In genomic region chr4:166277851-166278250, GRCh38 we compare ENCODE assay signal across 18 cellular contexts.
"Had no signal": no experiment of that assay in that cellular context is flagged by ENCODE, and none has a peak within 500 bp of the region (broad histone marks: within the 10 kb centered on the region; RNA-seq: fewer than 3 reads in every experiment).

No MANE protein-coding gene starts in this region.

- H3K27ac Mint-ChIP-seq: naive thymus-derived CD8-positive, alpha-beta T cell; stimulated activated naive B cell treated with anti-CD40 and anti-IgM and Interleukin-4, amounts not matched to agents 10 μg/mL and 1 μg/mL and 100 μg/mL, for 72 hours had no signal

- H3K27me3 Mint-ChIP-seq: naive thymus-derived CD8-positive, alpha-beta T cell; stimulated activated naive B cell treated with anti-CD40 and anti-IgM and Interleukin-4, amounts not matched to agents 10 μg/mL and 1 μg/mL and 100 μg/mL, for 72 hours; stimulated activated naive CD8-positive, alpha-beta T cell treated with anti-CD3 and anti-CD28 coated beads, Interleukin-15, amount 100 ng/mL, for 72 hours had no signal

- H3K4me3 Mint-ChIP-seq: naive thymus-derived CD8-positive, alpha-beta T cell; stimulated activated naive B cell treated with anti-CD40 and anti-IgM and Interleukin-4, amounts not matched to agents 10 μg/mL and 1 μg/mL and 100 μg/mL, for 72 hours; stimulated activated naive CD8-positive, alpha-beta T cell treated with anti-CD3 and anti-CD28 coated beads, Interleukin-15, amount 100 ng/mL, for 72 hours had no signal

- H3K27me3 ChIP-seq: dorsolateral prefrontal cortex, heart left ventricle, neutrophil, testis, tibial nerve, upper lobe of right lung, vagina had no signal

- H3K9me3 ChIP-seq: heart left ventricle, mucosa of descending colon, neutrophil, testis, tibial nerve, upper lobe of right lung, vagina had no signal

- H3K4me1 Mint-ChIP-seq: naive thymus-derived CD8-positive, alpha-beta T cell; stimulated activated naive B cell treated with anti-CD40 and anti-IgM and Interleukin-4, amounts not matched to agents 10 μg/mL and 1 μg/mL and 100 μg/mL, for 72 hours; stimulated activated naive CD8-positive, alpha-beta T cell treated with anti-CD3 and anti-CD28 coated beads, Interleukin-15, amount 100 ng/mL, for 72 hours had no signal

- H3K4me3 ChIP-seq: dorsolateral prefrontal cortex, heart left ventricle, mucosa of descending colon, skin epidermis, testis, tibial nerve, upper lobe of right lung, vagina had no signal

- H3K27ac ChIP-seq: dorsolateral prefrontal cortex, heart left ventricle, neutrophil, skin epidermis, testis, tibial nerve, upper lobe of right lung, vagina had no signal

- H3K9me3 Mint-ChIP-seq: stimulated activated naive CD8-positive, alpha-beta T cell treated with anti-CD3 and anti-CD28 coated beads, Interleukin-15, amount 100 ng/mL, for 72 hours had no signal

- DNase-seq: dorsolateral prefrontal cortex; effector CD8-positive, alpha-beta T cell; heart left ventricle; hippocampal formation; kidney glomerular epithelial cell; mucosa of descending colon; naive thymus-derived CD8-positive, alpha-beta T cell; posterior cingulate gyrus; stimulated activated CD4-positive, alpha-beta T cell treated with anti-CD3 and anti-CD28 coated beads, Interleukin-2, amount 100 ng/mL, for 24 hours; stimulated activated CD4-positive, alpha-beta T cell treated with anti-CD3 and anti-CD28 coated beads, Interleukin-4, amount 100 ng/mL, for 4 hours; stimulated activated naive B cell treated with anti-CD40 and anti-IgM and Interleukin-4, amounts not matched to agents 10 μg/mL and 1 μg/mL and 100 μg/mL, for 72 hours; stimulated activated naive CD8-positive, alpha-beta T cell treated with anti-CD3 and anti-CD28 coated beads, Interleukin-15, amount 100 ng/mL, for 72 hours; testis; upper lobe of right lung had no signal

- H3K36me3 ChIP-seq: heart left ventricle, neutrophil, tibial nerve, upper lobe of right lung, vagina had no signal

- H3K4me1 ChIP-seq: heart left ventricle, testis, tibial nerve, upper lobe of right lung, vagina had no signal

- H3K36me3 Mint-ChIP-seq: naive thymus-derived CD8-positive, alpha-beta T cell; stimulated activated naive B cell treated with anti-CD40 and anti-IgM and Interleukin-4, amounts not matched to agents 10 μg/mL and 1 μg/mL and 100 μg/mL, for 72 hours had no signal
